In genomic region chr18:23641937-23642666, GRCh38 we compare ENCODE assay signal across 19 cellular contexts. TPM values are rescaled to one million over a fixed set of nuclear protein-coding genes. Genes with fewer than 3 reads are reported as not detected.
DNase-seq lines count a peak whose midpoint lies in the region; ATAC-seq and TF ChIP-seq lines count a peak whose summit lies in the region.
"Had no signal": no experiment of that assay in that cellular context is flagged by ENCODE, and none has a peak within 500 bp of the region (broad histone marks: within the 10 kb centered on the region; RNA-seq: fewer than 3 reads in every experiment).

No MANE protein-coding gene starts in this region.

- peak overlapping the region in 1 of 2 donors; percentile 28 for H3K4me3 ChIP-seq in neuronal stem cell (ENCODE audit: low read length in 2 of 2)
- H3K4me3 ChIP-seq: A549, BLaER1, GM12878, HAP-1 had no signal

- WGBS in neuronal stem cell (ENCODE audit: extremely low coverage in 2 of 2, insufficient read length in 2 of 2, insufficient replicate concordance in 1 of 2), 2 donors = no CpG with 5 or more reads among the region's 11 CpGs

- no peaks in the 10 kb centered on the region for H3K36me3 Mint-ChIP-seq in natural killer cell treated with Interleukin-12 subunit alpha and Interleukin-12 subunit beta and Interleukin-15 and Interleukin-18, amount 100 ng/mL, for 72 hours
- H3K36me3 Mint-ChIP-seq in natural killer cell = no peaks in the 10 kb centered on the region
- H3K36me3 Mint-ChIP-seq in activated T-helper 17 cell treated with anti-CD3 and anti-CD28 coated beads, Interleukin-2, amount 50 U/mL, for 72 hours (ENCODE audit: low read depth) = no peaks in the 10 kb centered on the region
- H3K36me3 Mint-ChIP-seq: CD8-positive, alpha-beta T cell had no signal

- no peaks in the 10 kb centered on the region for H3K4me1 ChIP-seq in neuronal stem cell (ENCODE audit: control insufficient read depth in 2 of 2, insufficient read depth in 1 of 2, low read depth in 1 of 2, low read length in 2 of 2)
- H3K4me1 ChIP-seq: A549, BLaER1, HAP-1 had no signal

- H3K23ac ChIP-seq in neuronal stem cell (ENCODE audit: low read depth, low read length, poor library complexity) = no peak overlapping the region

- no peak overlapping the region for H3K4ac ChIP-seq in neuronal stem cell (ENCODE audit: low read length)

- H3K9me3 ChIP-seq in neuronal stem cell (replicated peaks in 1 of 2; ENCODE audit: control insufficient read depth in 2 of 2, insufficient read depth in 1 of 2, low read depth in 1 of 2, low read length in 2 of 2) = peaks cover 0 to 2% of the 10 kb centered on the region in 2 donors
- H3K9me3 ChIP-seq: A549, HAP-1 had no signal

- no peak overlapping the region for H3K27ac ChIP-seq in neuronal stem cell (replicated peaks; ENCODE audit: low read length)
- H3K27ac ChIP-seq: 22Rv1, A549, BLaER1, HL-60 had no signal

- no peaks in the 10 kb centered on the region for H3K4me1 Mint-ChIP-seq in natural killer cell treated with Interleukin-12 subunit alpha and Interleukin-12 subunit beta and Interleukin-15 and Interleukin-18, amount 100 ng/mL, for 72 hours (ENCODE audit: low read depth in 2 of 2)
- no peaks in the 10 kb centered on the region for H3K4me1 Mint-ChIP-seq in natural killer cell
- peaks cover 4% of the 10 kb centered on the region for H3K4me1 Mint-ChIP-seq in activated T-helper 17 cell treated with anti-CD3 and anti-CD28 coated beads, Interleukin-2, amount 50 U/mL, for 72 hours

- H3K27me3 Mint-ChIP-seq in natural killer cell treated with Interleukin-12 subunit alpha and Interleukin-12 subunit beta and Interleukin-15 and Interleukin-18, amount 100 ng/mL, for 72 hours = peaks cover 7 to 28% of the 10 kb centered on the region in 2 donors
- H3K27me3 Mint-ChIP-seq in natural killer cell (ENCODE audit: low read depth in 2 of 2) = peaks cover 6 to 22% of the 10 kb centered on the region in 2 donors
- H3K27me3 Mint-ChIP-seq in activated T-helper 17 cell treated with anti-CD3 and anti-CD28 coated beads, Interleukin-2, amount 50 U/mL, for 72 hours = peaks cover 11% of the 10 kb centered on the region

- no peak overlapping the region for H2BK120ac ChIP-seq in neuronal stem cell (ENCODE audit: low read depth, low read length)

- H3K79me1 ChIP-seq in neuronal stem cell (ENCODE audit: low read depth, low read length) = no peaks in the 10 kb centered on the region

- no peak overlapping the region for H2BK15ac ChIP-seq in neuronal stem cell (ENCODE audit: low read length)

- peak overlapping the region; percentile 29 for H2AK5ac ChIP-seq in neuronal stem cell (ENCODE audit: low read depth, low read length)

- no peak overlapping the region for H3K14ac ChIP-seq in neuronal stem cell (ENCODE audit: low read length)

- no peak for TF ChIP-seq CTCF in natural killer cell (IDR thresholded peaks at IDR 0.05)

- DNase-seq in natural killer cell treated with Interleukin-12 subunit alpha and Interleukin-12 subunit beta and Interleukin-15 and Interleukin-18, amount 100 ng/mL, for 72 hours (ENCODE audit: low spot score) = peak; percentile 18
- DNase-seq in natural killer cell (no peak), neuronal stem cell (ENCODE audit: low spot score) (no peak), C1 segment of cervical spinal cord (lab: John Stamatoyannopoulos, UW) (no peak)
- DNase-seq: Calu3; CD8-positive, alpha-beta T cell; DMS79 treated with DMSO at 0.1 percent for 48 hours; EL had no signal

- peak in 1 of 2 donors; percentile 32 for ATAC-seq in natural killer cell treated with Interleukin-12 subunit alpha and Interleukin-12 subunit beta and Interleukin-15 and Interleukin-18, amount 100 ng/mL, for 72 hours
- ATAC-seq in natural killer cell (no peak), esophagus mucosa (peak; percentile 10), HG03097 (IDR thresholded peaks at IDR 0.05; ENCODE audit: low FRiP score, unreplicated experiment) (no peak)
- ATAC-seq in activated T-helper 17 cell treated with anti-CD3 and anti-CD28 coated beads, Interleukin-2, amount 50 U/mL, for 72 hours (replicated peaks) = no peak
- ATAC-seq: A549; CD8-positive, alpha-beta T cell; GM12878 had no signal

- no peak overlapping the region for H2BK12ac ChIP-seq in neuronal stem cell (ENCODE audit: low read length)

- H2AFZ ChIP-seq in neuronal stem cell (ENCODE audit: low read length) = no peak overlapping the region

- no peaks in the 10 kb centered on the region for H3K36me3 ChIP-seq in neuronal stem cell (replicated peaks in 1 of 2; ENCODE audit: control insufficient read depth in 2 of 2, insufficient read depth in 2 of 2, low read length in 2 of 2)
- H3K36me3 ChIP-seq: HAP-1 had no signal

- intact Hi-C loops in natural killer cell (cut with micrococcal nuclease) = no loop called here

- peaks cover 0 to 3% (median 0%) of the 10 kb centered on the region in 3 experiments for H3K27me3 ChIP-seq in neuronal stem cell (ENCODE audit: control insufficient read depth in 3 of 3, insufficient read depth in 3 of 3, low read depth in 1 of 3, low read length in 3 of 3)
- H3K27me3 ChIP-seq: BLaER1 had no signal

- no peak overlapping the region for H4K91ac ChIP-seq in neuronal stem cell (ENCODE audit: low read depth, low read length, poor library complexity)

- no peak overlapping the region for H3K4me2 ChIP-seq in neuronal stem cell (ENCODE audit: insufficient read depth, low read length, poor library complexity, severe bottlenecking)
- H3K4me2 ChIP-seq: A549, BLaER1 had no signal

- H3K18ac ChIP-seq in neuronal stem cell (ENCODE audit: low read length) = no peak overlapping the region

- no peak overlapping the region for H3K4me3 Mint-ChIP-seq in natural killer cell treated with Interleukin-12 subunit alpha and Interleukin-12 subunit beta and Interleukin-15 and Interleukin-18, amount 100 ng/mL, for 72 hours
- no peak overlapping the region for H3K4me3 Mint-ChIP-seq in natural killer cell
- H3K4me3 Mint-ChIP-seq in activated T-helper 17 cell treated with anti-CD3 and anti-CD28 coated beads, Interleukin-2, amount 50 U/mL, for 72 hours = no peak overlapping the region
- H3K4me3 Mint-ChIP-seq: CD8-positive, alpha-beta T cell had no signal

- no peaks in the 10 kb centered on the region for H3K9me3 Mint-ChIP-seq in natural killer cell treated with Interleukin-12 subunit alpha and Interleukin-12 subunit beta and Interleukin-15 and Interleukin-18, amount 100 ng/mL, for 72 hours
- H3K9me3 Mint-ChIP-seq in natural killer cell = no peaks in the 10 kb centered on the region
- H3K9me3 Mint-ChIP-seq in activated T-helper 17 cell treated with anti-CD3 and anti-CD28 coated beads, Interleukin-2, amount 50 U/mL, for 72 hours = no peaks in the 10 kb centered on the region
- H3K9me3 Mint-ChIP-seq: CD8-positive, alpha-beta T cell had no signal

- H3K27ac Mint-ChIP-seq in natural killer cell treated with Interleukin-12 subunit alpha and Interleukin-12 subunit beta and Interleukin-15 and Interleukin-18, amount 100 ng/mL, for 72 hours = no peak overlapping the region
- no peak overlapping the region for H3K27ac Mint-ChIP-seq in natural killer cell
- no peak overlapping the region for H3K27ac Mint-ChIP-seq in activated T-helper 17 cell treated with anti-CD3 and anti-CD28 coated beads, Interleukin-2, amount 50 U/mL, for 72 hours
- H3K27ac Mint-ChIP-seq: CD8-positive, alpha-beta T cell had no signal

- H4K8ac ChIP-seq in neuronal stem cell (ENCODE audit: low read depth, low read length) = peak overlapping the region; percentile 67

- H3K9ac ChIP-seq in neuronal stem cell (ENCODE audit: low read depth, low read length, poor library complexity) = peak overlapping the region; percentile 55
- H3K9ac ChIP-seq: BLaER1 had no signal

- no peak overlapping the region for H2BK5ac ChIP-seq in neuronal stem cell (ENCODE audit: low read length)

RNA-seq across cellular contexts. Expression of gene ANKRD29, which starts 20.6 kb away (rescaled TPM):
- total RNA-seq in natural killer cell treated with Interleukin-12 subunit alpha and Interleukin-12 subunit beta and Interleukin-15 and Interleukin-18, amount 100 ng/mL, for 72 hours = not detected
- total RNA-seq in natural killer cell (under 1 TPM in 2 of 3 donors, not detected in 1; 0.35 to 0.45 TPM), esophagus mucosa (11.2 TPM)
- polyA plus RNA-seq in neuronal stem cell (2013, experiment 1 of 2) = 1.2 TPM
- polyA plus RNA-seq in neuronal stem cell (2013, experiment 2 of 2) = 1.3 TPM
- total RNA-seq in activated T-helper 17 cell treated with anti-CD3 and anti-CD28 coated beads, Interleukin-2, amount 50 U/mL, for 72 hours = not detected
- total RNA-seq: CD8-positive, alpha-beta T cell; G401; HT1080 had no signal

RNA-seq across cellular contexts. Expression of gene LAMA3, which starts 47.2 kb away (rescaled TPM):
- total RNA-seq in natural killer cell treated with Interleukin-12 subunit alpha and Interleukin-12 subunit beta and Interleukin-15 and Interleukin-18, amount 100 ng/mL, for 72 hours = under 1 TPM; 0.10 to 0.11 TPM
- not detected for total RNA-seq in natural killer cell
- total RNA-seq in esophagus mucosa = 40.1 TPM
- polyA plus RNA-seq in neuronal stem cell (2013, experiment 1 of 2) = 0.20 TPM
- 0.22 TPM for polyA plus RNA-seq in neuronal stem cell (2013, experiment 2 of 2)
- total RNA-seq in activated T-helper 17 cell treated with anti-CD3 and anti-CD28 coated beads, Interleukin-2, amount 50 U/mL, for 72 hours = under 1 TPM; 0.11 to 0.24 TPM
- total RNA-seq: CD8-positive, alpha-beta T cell had no signal

RNA-seq across cellular contexts. Expression of gene NPC1, which starts 55.8 kb away (rescaled TPM):
- total RNA-seq in natural killer cell treated with Interleukin-12 subunit alpha and Interleukin-12 subunit beta and Interleukin-15 and Interleukin-18, amount 100 ng/mL, for 72 hours = 10 to 100 TPM; 87.6 to 88.3 TPM
- total RNA-seq in natural killer cell (100 to 1,000 TPM; 143 to 203 (median 173) TPM), esophagus mucosa (38.1 TPM)
- polyA plus RNA-seq in neuronal stem cell (2013, experiment 1 of 2) = 21.0 TPM
- polyA plus RNA-seq in neuronal stem cell (2013, experiment 2 of 2) = 21.8 TPM
- total RNA-seq in activated T-helper 17 cell treated with anti-CD3 and anti-CD28 coated beads, Interleukin-2, amount 50 U/mL, for 72 hours = 10 to 100 TPM; 39.6 to 49.3 TPM

Comparison
In these comparisons a context has a peak if more than half of its experiments do, and no peak if none do; other contexts are left out.
1. RNA of gene LAMA3, which starts 47.2 kb away (total RNA-seq): 40.1 TPM in esophagus mucosa (single experiment); 0.11 to 0.24 TPM in activated T-helper 17 cell treated with anti-CD3 and anti-CD28 coated beads, Interleukin-2, amount 50 U/mL, for 72 hours, not detected in natural killer cell and 0.10 to 0.11 TPM in natural killer cell treated with Interleukin-12 subunit alpha and Interleukin-12 subunit beta and Interleukin-15 and Interleukin-18, amount 100 ng/mL, for 72 hours; every median in the first group is over 10 times any median in the second.